ENCODE assay signal across 8 cellular contexts in the genomic region with DNA sequence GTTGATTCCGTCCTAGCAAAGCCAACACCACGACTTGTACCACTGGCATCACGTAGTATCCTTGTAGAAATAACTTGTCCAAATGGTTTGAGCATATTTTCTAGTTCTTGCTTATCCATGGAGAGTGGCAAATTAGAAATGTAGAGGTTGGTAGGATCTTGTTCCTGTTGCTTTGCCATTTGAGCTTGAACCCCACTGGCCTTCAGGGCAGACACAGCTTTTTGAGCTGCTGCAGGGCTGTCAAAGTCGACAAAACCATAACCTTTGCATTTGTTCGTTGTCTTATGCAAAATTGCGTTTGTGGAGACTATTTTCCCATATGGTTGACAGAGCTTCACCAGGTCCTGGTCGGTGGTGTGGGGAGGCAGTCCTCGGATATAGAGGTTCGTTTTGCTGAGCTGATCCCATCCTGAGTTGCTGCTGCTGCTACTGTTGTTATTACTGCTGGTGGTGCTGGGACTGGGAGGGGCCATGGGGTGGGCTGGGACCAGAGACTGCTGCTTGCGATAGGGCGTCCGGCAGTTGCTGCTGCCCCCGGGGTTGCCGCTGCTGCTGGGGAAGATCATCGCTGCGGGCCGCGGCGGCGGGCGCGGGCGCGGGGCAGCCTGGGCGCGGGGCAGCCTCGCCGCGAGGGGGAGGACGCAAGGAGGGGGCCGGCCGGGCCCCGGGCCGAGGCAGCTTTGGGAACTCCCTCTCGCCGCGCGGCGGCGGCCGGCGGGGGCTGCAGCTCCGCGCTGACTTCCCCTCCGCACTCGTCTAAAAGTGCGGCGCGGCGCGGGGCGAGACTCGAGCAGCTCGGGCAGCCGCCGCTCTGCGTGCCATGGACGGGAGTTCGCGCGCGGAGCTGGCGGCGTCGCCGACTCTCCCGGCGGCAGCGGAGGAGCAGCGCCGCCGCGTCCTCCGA. TPM values are rescaled to one million over a fixed set of nuclear protein-coding genes. Genes with fewer than 3 reads are reported as not detected.
DNase-seq lines count a peak whose midpoint lies in the region; ATAC-seq and TF ChIP-seq lines count a peak whose summit lies in the region.
"Not testable (repeated sequence)": the region's sequence is repeated elsewhere in the genome, so short reads cannot be mapped to it uniquely, and the experiment has no call there.

No MANE protein-coding gene starts in this region.

- not testable (repeated sequence) for H3K36me3 ChIP-seq in HUES48 (ENCODE audit: control insufficient read depth, insufficient read depth, low read length); SJCRH30; muscle layer of colon (ENCODE audit: insufficient read depth, low read length)

- DNase-seq in Daoy (ENCODE audit: low read depth) (peak; percentile 65), SJCRH30 (peak; percentile 79 to 83), fibroblast of pulmonary artery (ENCODE audit: low read depth) (peak; percentile 50)
- peak; percentile 9 for DNase-seq in activated gamma-delta T cell treated with anti-CD3 and anti-CD28 coated beads, Interleukin-2, amount 50 U/mL, for 16 hours (ENCODE audit: low read depth)
- peak in 4 of 6 experiments; percentile 10 to 21 (median 11) for DNase-seq in stimulated activated naive CD4-positive, alpha-beta T cell (lab: John Stamatoyannopoulos, UW)

- H3K27me3 ChIP-seq in HUES48 (ENCODE audit: control insufficient read depth, insufficient read depth, low read length): peaks cover 11% of the 10 kb centered on the region; the same call in 1 of the 2 replicates
- not testable (repeated sequence) for H3K27me3 ChIP-seq in SJCRH30; muscle layer of colon (ENCODE audit: control insufficient read depth in 1 of 2, insufficient read depth in 2 of 2, low read length in 2 of 2)

- not testable (repeated sequence) for TF ChIP-seq CTCF in fibroblast of pulmonary artery (IDR thresholded peaks at IDR 0.05; ENCODE audit: low read length, missing control alignments)

- ATAC-seq in GM21619 (IDR thresholded peaks at IDR 0.05; ENCODE audit: unreplicated experiment): peak; percentile 47

- H3K4me3 ChIP-seq in HUES48 (ENCODE audit: low read depth, low read length) (peak overlapping the region; percentile 68), SJCRH30 (peak overlapping the region; percentile 65), fibroblast of pulmonary artery (replicated peaks; ENCODE audit: low read depth, low read length) (peak overlapping the region; percentile 50), muscle layer of colon (ENCODE audit: low read depth in 1 of 2, low read length in 2 of 2) (peak overlapping the region; percentile 23 to 47)

- H3K4me1 ChIP-seq in HUES48 (ENCODE audit: control insufficient read depth, insufficient read depth, low read length) (peaks cover 24% of the 10 kb centered on the region), SJCRH30 (peaks cover 75% of the 10 kb centered on the region)
- not testable (repeated sequence) for H3K4me1 ChIP-seq in muscle layer of colon (ENCODE audit: insufficient read depth, low read length)

- not testable (repeated sequence) for H3K9ac ChIP-seq in HUES48 (ENCODE audit: low read depth, low read length); muscle layer of colon (ENCODE audit: low read length)

- H3K27ac ChIP-seq in HUES48 (ENCODE audit: low read depth, low read length); muscle layer of colon (ENCODE audit: low read depth, low read length): not testable (repeated sequence)
- H3K27ac ChIP-seq in SJCRH30: peak overlapping the region; percentile 93

- H3K9me3 ChIP-seq in HUES48 (ENCODE audit: control insufficient read depth, insufficient read depth, low read length); SJCRH30 (replicated peaks); muscle layer of colon (ENCODE audit: low read length): not testable (repeated sequence)

RNA-seq across cellular contexts. Expression of a gene that starts 46.0 kb away (rescaled TPM):
- 0.09 and 0.17 TPM in 2 replicates for total RNA-seq in Daoy (2014; rRNA removed; shearing (Covaris generic))
- total RNA-seq in SJCRH30 (2014; rRNA removed; shearing (Covaris generic)): 49.8 and 57.3 TPM in 2 replicates

Comparison
In these comparisons a context has a peak if more than half of its experiments do, and no peak if none do; other contexts are left out.
1. DNase-seq: peak in every context shown above with its lines; median percentile 81 in SJCRH30; 65 in Daoy; 50 in fibroblast of pulmonary artery; 11 in stimulated activated naive CD4-positive, alpha-beta T cell; 9 in activated gamma-delta T cell treated with anti-CD3 and anti-CD28 coated beads, Interleukin-2, amount 50 U/mL, for 16 hours.
2. RNA of a gene that starts 46.0 kb away (total RNA-seq): 49.8 to 57.3 TPM in SJCRH30; 0.09 to 0.17 TPM in Daoy; every median in the first group is over 10 times any median in the second.
3. Peak in every context shown above with its lines, with median percentiles within 50 percentile points of each other: H3K4me3 ChIP-seq.